Comparison of ENCODE assay signal across 19 cellular contexts in the genomic region with DNA sequence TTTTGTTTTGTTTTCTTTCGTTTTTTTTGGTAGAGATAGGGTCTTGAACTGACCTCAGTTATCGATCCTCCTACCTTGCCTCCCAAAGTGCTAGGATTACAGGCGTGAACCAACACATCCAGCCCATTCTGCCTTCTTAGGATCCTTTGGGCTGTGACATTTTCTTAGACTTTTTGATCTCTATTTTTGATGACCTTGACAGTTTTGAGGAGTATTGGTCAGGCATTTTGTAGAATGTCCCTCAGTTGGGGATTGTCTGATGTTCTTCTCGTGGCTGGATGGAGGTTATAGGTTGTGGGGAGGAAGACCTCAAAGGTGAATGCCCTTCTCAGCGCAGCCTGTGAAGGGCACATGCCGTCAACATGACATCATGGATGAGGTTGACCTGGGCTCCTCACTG. TPM values are rescaled to one million over a fixed set of nuclear protein-coding genes. Genes with fewer than 3 reads are reported as not detected.
DNase-seq lines count a peak whose midpoint lies in the region; ATAC-seq, FAIRE-seq and TF ChIP-seq lines count a peak whose summit lies in the region.
"Had no signal": no experiment of that assay in that cellular context is flagged by ENCODE, and none has a peak within 500 bp of the region (broad histone marks: within the 10 kb centered on the region; RNA-seq: fewer than 3 reads in every experiment).

No MANE protein-coding gene starts in this region.

- TF ChIP-seq POLR2A in A549 (IDR thresholded peaks at IDR 0.05; ENCODE audit: low read length), result no peak

- ATAC-seq in A549, result no peak
- no peak for ATAC-seq in CD4-positive, alpha-beta T cell (ENCODE audit: poor library complexity)
- no peak for ATAC-seq in activated naive CD8-positive, alpha-beta T cell treated with anti-CD3 and anti-CD28 coated beads, Interleukin-2, amount 10 ng/mL, durations not matched to agents 7 days and 5 days (ENCODE audit: low read depth)
- ATAC-seq: SK-N-SH treated with all-trans-retinoic acid at 6 μM for 48 hours had no signal

- no peak for FAIRE-seq in A549 (lab: Jason Lieb, UNC)

- no peaks in the 10 kb centered on the region for H3K9me3 ChIP-seq in A549
- H3K9me3 ChIP-seq in CD4-positive, alpha-beta T cell (ENCODE audit: control insufficient read depth, low read length), result no peaks in the 10 kb centered on the region
- H3K9me3 ChIP-seq: BLaER1 treated with 17β-estradiol and CSF1 and Interleukin-3, amounts not matched to agents 10 nM and 100 nM; Peyer's patch had no signal

- H3K4me1 ChIP-seq in A549, result no peaks in the 10 kb centered on the region
- H3K4me1 ChIP-seq: Peyer's patch had no signal

- CTCF ChIA-PET in A549 (lab: Yijun Ruan, JAX), result no interaction called here
- CTCF ChIA-PET in CD4-positive, alpha-beta T cell (lab: Charles Lee), result no interaction called here

- intact Hi-C loops in CD4-positive, alpha-beta T cell (cut with DNase I, micrococcal nuclease), result no loop called here

- DNase-seq in A549 (ENCODE audit: low read depth in 1 of 2, low spot score in 1 of 2) (no peak), 8988T (no peak), Ammon's horn (ENCODE audit: low spot score) (no peak), HuH-7 (ENCODE audit: low spot score) (no peak)
- no peak for DNase-seq in CD4-positive, alpha-beta T cell
- DNase-seq in activated naive CD8-positive, alpha-beta T cell treated with anti-CD3 and anti-CD28 coated beads, Interleukin-2, amount 10 ng/mL, durations not matched to agents 7 days and 5 days, result no peak
- DNase-seq: COR-L47, DMS153, EL, H9, Kasumi-1, NCI-H1417, NCI-H1930, NCI-H2171 treated with DMSO at 0.1 percent for 48 hours, NCI-H524, Peyer's patch, SHP77 had no signal

- POLR2A ChIA-PET in A549 (lab: Yijun Ruan, JAX), result no interaction called here
- POLR2A ChIA-PET in CD4-positive, alpha-beta T cell (lab: Charles Lee), result no interaction called here
- POLR2A ChIA-PET in activated naive CD8-positive, alpha-beta T cell treated with anti-CD3 and anti-CD28 coated beads, Interleukin-2, amount 10 ng/mL, durations not matched to agents 7 days and 5 days (lab: Charles Lee), result no interaction called here

- no peak for TF ChIP-seq CTCF in A549 (IDR thresholded peaks at IDR 0.05)
- no peak for TF ChIP-seq CTCF in CD4-positive, alpha-beta T cell (IDR thresholded peaks at IDR 0.05)

- no peaks in the 10 kb centered on the region for H3K27me3 ChIP-seq in CD4-positive, alpha-beta T cell (ENCODE audit: control insufficient read depth, insufficient read depth, low read length)
- H3K27me3 ChIP-seq: BLaER1 treated with 17β-estradiol and CSF1 and Interleukin-3, amounts not matched to agents 10 nM and 100 nM; Peyer's patch had no signal

- 92% methylated on average over 6 of the region's 6 CpGs for WGBS in A549 (ENCODE audit: missing lambda C conversion rate)

- H3K27me3 Mint-ChIP-seq in CD4-positive, alpha-beta T cell, result no peaks in the 10 kb centered on the region
- no peaks in the 10 kb centered on the region for H3K27me3 Mint-ChIP-seq in activated naive CD8-positive, alpha-beta T cell treated with anti-CD3 and anti-CD28 coated beads, Interleukin-2, amount 10 ng/mL, durations not matched to agents 7 days and 5 days

- H3K4me3 ChIP-seq in A549, result no peak overlapping the region
- H3K4me3 ChIP-seq: BLaER1 treated with 17β-estradiol and CSF1 and Interleukin-3, amounts not matched to agents 10 nM and 100 nM; Peyer's patch had no signal

- no peak for TF ChIP-seq EP300 in A549 (IDR thresholded peaks at IDR 0.05)

- peaks cover 6% of the 10 kb centered on the region for H3K4me1 Mint-ChIP-seq in CD4-positive, alpha-beta T cell (ENCODE audit: low read depth)
- H3K4me1 Mint-ChIP-seq in activated naive CD8-positive, alpha-beta T cell treated with anti-CD3 and anti-CD28 coated beads, Interleukin-2, amount 10 ng/mL, durations not matched to agents 7 days and 5 days, result peaks cover 16% of the 10 kb centered on the region

- no peak overlapping the region for H3K4me3 Mint-ChIP-seq in CD4-positive, alpha-beta T cell
- H3K4me3 Mint-ChIP-seq in activated naive CD8-positive, alpha-beta T cell treated with anti-CD3 and anti-CD28 coated beads, Interleukin-2, amount 10 ng/mL, durations not matched to agents 7 days and 5 days, result no peak overlapping the region

- no peak overlapping the region for H3K27ac ChIP-seq in A549
- peak overlapping the region; percentile 7 for H3K27ac ChIP-seq in CD4-positive, alpha-beta T cell (ENCODE audit: low read depth, low read length)
- H3K27ac ChIP-seq: BLaER1 treated with 17β-estradiol and CSF1 and Interleukin-3, amounts not matched to agents 10 nM and 100 nM; Peyer's patch had no signal

- H3K36me3 Mint-ChIP-seq in CD4-positive, alpha-beta T cell (ENCODE audit: low read depth), result peaks cover 52% of the 10 kb centered on the region
- H3K36me3 Mint-ChIP-seq in activated naive CD8-positive, alpha-beta T cell treated with anti-CD3 and anti-CD28 coated beads, Interleukin-2, amount 10 ng/mL, durations not matched to agents 7 days and 5 days, result peaks cover 11% of the 10 kb centered on the region

- H3K4me2 ChIP-seq in A549, result no peak overlapping the region

- no peak for TF ChIP-seq RAD21 in A549 (conservative IDR thresholded peaks at IDR 0.05 in 1 of 2, IDR thresholded peaks at IDR 0.05 in 1 of 2)

- no peak overlapping the region for H3K27ac Mint-ChIP-seq in CD4-positive, alpha-beta T cell
- H3K27ac Mint-ChIP-seq in activated naive CD8-positive, alpha-beta T cell treated with anti-CD3 and anti-CD28 coated beads, Interleukin-2, amount 10 ng/mL, durations not matched to agents 7 days and 5 days, result peak overlapping the region; percentile 23

- H3K9me3 Mint-ChIP-seq in CD4-positive, alpha-beta T cell, result no peaks in the 10 kb centered on the region
- H3K9me3 Mint-ChIP-seq in activated naive CD8-positive, alpha-beta T cell treated with anti-CD3 and anti-CD28 coated beads, Interleukin-2, amount 10 ng/mL, durations not matched to agents 7 days and 5 days, result no peaks in the 10 kb centered on the region
- H3K9me3 Mint-ChIP-seq: H9 had no signal

TF ChIP-seq in A549, 52 proteins besides CTCF, POLR2A, EP300 and RAD21:
- TF ChIP-seq FOXS1 (CRISPR knock-in tag; IDR thresholded peaks at IDR 0.05) (no peak), MAFK (IDR thresholded peaks at IDR 0.05; ENCODE audit: partially characterized antibody) (peak; percentile 92)
TF ChIP-seq in A549: peak in this region for 1.

RNA-seq across cellular contexts. Expression of a gene that starts 8.6 kb away (rescaled TPM):
- polyA plus RNA-seq in A549 (2011; rRNA removed) (13.7 and 13.8 TPM in 2 replicates), A549 (2017; fragmentation: RNase III; extraction: RNeasy Plus Mini Kit Qiagen cat#74134 plus additional on column Dnase treatment) (35.1 to 35.8 TPM (median 35.2 TPM) in 3 replicates)
- 26.6 and 33.5 TPM in 2 replicates for polyA plus RNA-seq in A549 (2012; cell fraction: cytosol; rRNA removed)
- 62.6 and 79.2 TPM in 2 replicates for polyA plus RNA-seq in A549 (2012; cell fraction: nucleus; rRNA removed)
- polyA minus RNA-seq in A549 (2011; rRNA and poly(A)+ RNA removed), result 23.2 and 30.5 TPM in 2 replicates
- total RNA-seq in CD4-positive, alpha-beta T cell, result 10 to 100 TPM; 28.6 to 30.0 TPM
- total RNA-seq in activated naive CD8-positive, alpha-beta T cell treated with anti-CD3 and anti-CD28 coated beads, Interleukin-2, amount 10 ng/mL, durations not matched to agents 7 days and 5 days, result 10 to 100 TPM; 39.3 to 41.9 TPM

RNA-seq across cellular contexts. Expression of a gene that starts 19.5 kb away (rescaled TPM):
- 87.8 and 104 TPM in 2 replicates for polyA plus RNA-seq in A549 (2011; rRNA removed)
- 156 and 206 TPM in 2 replicates for polyA plus RNA-seq in A549 (2012; cell fraction: cytosol; rRNA removed)
- 141 and 147 TPM in 2 replicates for polyA plus RNA-seq in A549 (2012; cell fraction: nucleus; rRNA removed)
- 141 to 149 TPM (median 147 TPM) in 3 replicates for polyA plus RNA-seq in A549 (2017; fragmentation: RNase III; extraction: RNeasy Plus Mini Kit Qiagen cat#74134 plus additional on column Dnase treatment)
- polyA minus RNA-seq in A549 (2011; rRNA and poly(A)+ RNA removed), result 147 and 157 TPM in 2 replicates
- total RNA-seq in CD4-positive, alpha-beta T cell, result 10 to 100 TPM; 27.4 to 29.4 TPM
- 100 to 1,000 TPM; 136 to 145 TPM for total RNA-seq in activated naive CD8-positive, alpha-beta T cell treated with anti-CD3 and anti-CD28 coated beads, Interleukin-2, amount 10 ng/mL, durations not matched to agents 7 days and 5 days

RNA-seq across cellular contexts. Expression of a gene that starts 29.1 kb away (rescaled TPM):
- polyA plus RNA-seq in A549 (2011; rRNA removed) (0.95 and 0.98 TPM in 2 replicates), A549 (2017; fragmentation: RNase III; extraction: RNeasy Plus Mini Kit Qiagen cat#74134 plus additional on column Dnase treatment) (1.1 to 1.5 TPM (median 1.3 TPM) in 3 replicates)
- polyA plus RNA-seq in A549 (2012; cell fraction: cytosol; rRNA removed), result 2.2 and 2.3 TPM in 2 replicates
- polyA plus RNA-seq in A549 (2012; cell fraction: nucleus; rRNA removed), result 3.6 and 4.4 TPM in 2 replicates
- 0.34 TPM in 1 of 2 replicates, not detected in the other for polyA minus RNA-seq in A549 (2011; rRNA and poly(A)+ RNA removed)
- 1 to 10 TPM; 4.1 to 6.2 TPM for total RNA-seq in CD4-positive, alpha-beta T cell
- total RNA-seq in activated naive CD8-positive, alpha-beta T cell treated with anti-CD3 and anti-CD28 coated beads, Interleukin-2, amount 10 ng/mL, durations not matched to agents 7 days and 5 days, result 1 to 10 TPM; 2.1 to 2.7 TPM
- total RNA-seq: Peyer's patch had no signal

RNA-seq across cellular contexts. Expression of a gene that starts 40.0 kb away (rescaled TPM):
- polyA plus RNA-seq in A549 (2011; rRNA removed) (99.7 and 132 TPM in 2 replicates), A549 (2017; fragmentation: RNase III; extraction: RNeasy Plus Mini Kit Qiagen cat#74134 plus additional on column Dnase treatment) (79.7 to 91.3 TPM (median 82.0 TPM) in 3 replicates)
- polyA plus RNA-seq in A549 (2012; cell fraction: cytosol; rRNA removed), result 206 and 244 TPM in 2 replicates
- 215 and 261 TPM in 2 replicates for polyA plus RNA-seq in A549 (2012; cell fraction: nucleus; rRNA removed)
- 167 and 194 TPM in 2 replicates for polyA minus RNA-seq in A549 (2011; rRNA and poly(A)+ RNA removed)
- total RNA-seq in CD4-positive, alpha-beta T cell, result 10 to 100 TPM; 17.4 to 21.1 TPM
- 10 to 100 TPM; 44.5 to 45.5 TPM for total RNA-seq in activated naive CD8-positive, alpha-beta T cell treated with anti-CD3 and anti-CD28 coated beads, Interleukin-2, amount 10 ng/mL, durations not matched to agents 7 days and 5 days

RNA-seq across cellular contexts. Expression of a gene that starts 42.8 kb away (rescaled TPM):
- polyA plus RNA-seq in A549 (2011; rRNA removed) (0.44 and 0.62 TPM in 2 replicates), A549 (2017; fragmentation: RNase III; extraction: RNeasy Plus Mini Kit Qiagen cat#74134 plus additional on column Dnase treatment) (1.3 to 1.8 TPM (median 1.6 TPM) in 3 replicates)
- 0.91 and 1.8 TPM in 2 replicates for polyA plus RNA-seq in A549 (2012; cell fraction: cytosol; rRNA removed)
- polyA plus RNA-seq in A549 (2012; cell fraction: nucleus; rRNA removed), result 1.8 and 2.3 TPM in 2 replicates
- 0.79 and 0.92 TPM in 2 replicates for polyA minus RNA-seq in A549 (2011; rRNA and poly(A)+ RNA removed)
- total RNA-seq in CD4-positive, alpha-beta T cell, result under 1 TPM; 0.11 to 0.14 TPM
- not detected for total RNA-seq in activated naive CD8-positive, alpha-beta T cell treated with anti-CD3 and anti-CD28 coated beads, Interleukin-2, amount 10 ng/mL, durations not matched to agents 7 days and 5 days

Comparison
In these comparisons a context has a peak if more than half of its experiments do, and no peak if none do; other contexts are left out.
1. RNA of a gene that starts 19.5 kb away (total RNA-seq): 136 to 145 TPM in activated naive CD8-positive, alpha-beta T cell treated with anti-CD3 and anti-CD28 coated beads, Interleukin-2, amount 10 ng/mL, durations not matched to agents 7 days and 5 days; 27.4 to 29.4 TPM in CD4-positive, alpha-beta T cell; every median in the first group is over 4 times any median in the second.